1 cellular context compared by ENCODE assay signal in genomic region chr20:24634855-24635254, GRCh38.
TF ChIP-seq lines count a peak whose summit lies in the region.

No MANE protein-coding gene starts in this region.

TF ChIP-seq in GM23338, 12 proteins besides CTCF, POLR2A, EP300 and RAD21 (continued from another document):
- TF ChIP-seq ZNF462 (CRISPR knock-in tag; IDR thresholded peaks at IDR 0.05) (no peak), ETS1 (IDR thresholded peaks at IDR 0.05) (no peak), EZH2 (IDR thresholded peaks at IDR 0.05; ENCODE audit: low read depth, unreplicated experiment) (no peak), STAT1 (IDR thresholded peaks at IDR 0.05; ENCODE audit: unreplicated experiment) (no peak), ZNF114 (CRISPR knock-in tag; IDR thresholded peaks at IDR 0.05) (no peak)
